Comparison of ENCODE assay signal across 8 cellular contexts in genomic region chr3:43996379-43997301, GRCh38.
DNase-seq lines count a peak whose midpoint lies in the region; ATAC-seq and TF ChIP-seq lines count a peak whose summit lies in the region.

No MANE protein-coding gene starts in this region.

- no peaks in the 10 kb centered on the region for H3K36me3 ChIP-seq in skeletal muscle satellite cell (ENCODE audit: insufficient read depth, low read length)

- peaks cover 38% of the 10 kb centered on the region for H3K4me1 Mint-ChIP-seq in activated naive CD8-positive, alpha-beta T cell (ENCODE audit: low read depth)

- peaks cover 12% of the 10 kb centered on the region for H3K27me3 ChIP-seq in skeletal muscle satellite cell (ENCODE audit: control insufficient read depth, insufficient read depth, low read length)

- H3K36me3 Mint-ChIP-seq in activated naive CD8-positive, alpha-beta T cell, result peaks cover 3% of the 10 kb centered on the region

- no peak overlapping the region for H3K27ac Mint-ChIP-seq in activated naive CD8-positive, alpha-beta T cell

- peaks cover 50% of the 10 kb centered on the region for H3K4me1 ChIP-seq in skeletal muscle satellite cell (ENCODE audit: control insufficient read depth, insufficient read depth, low read length)

- H3K4me3 Mint-ChIP-seq in activated naive CD8-positive, alpha-beta T cell, result peak overlapping the region; percentile 84

- peak; percentile 76 for DNase-seq in NCI-H345 (lab: John Stamatoyannopoulos, UW)
- DNase-seq in NCI-H345 treated with DMSO at 0.1 percent for 48 hours (lab: John Stamatoyannopoulos, UW; ENCODE audit: unreplicated experiment), result no peak
- peak; percentile 11 for DNase-seq in NB4 (ENCODE audit: low read depth)
- DNase-seq in hypothalamus (lab: John Stamatoyannopoulos, UW), result peak in 28 of 51 donors; percentile 17 to 78 (median 42)

- peak overlapping the region; percentile 99 for H3K4me2 ChIP-seq in skeletal muscle satellite cell (ENCODE audit: low read length)

- no peaks in the 10 kb centered on the region for H3K9me3 ChIP-seq in skeletal muscle satellite cell (replicated peaks; ENCODE audit: low read length)

- H3K27me3 Mint-ChIP-seq in activated naive CD8-positive, alpha-beta T cell, result peaks cover 61% of the 10 kb centered on the region

- TF ChIP-seq CTCF in NB4 (IDR thresholded peaks at IDR 0.05; ENCODE audit: low read depth, low read length), result no peak

- no peak overlapping the region for H3K4me3 ChIP-seq in NB4 (ENCODE audit: low read depth, low read length)
- peak overlapping the region; percentile 95 for H3K4me3 ChIP-seq in skeletal muscle satellite cell (ENCODE audit: low read length)

- ATAC-seq in GM18505 (IDR thresholded peaks at IDR 0.05; ENCODE audit: unreplicated experiment), result no peak
- ATAC-seq in HG03045 (IDR thresholded peaks at IDR 0.05; ENCODE audit: unreplicated experiment), result no peak

- TF ChIP-seq POLR2A in NB4 (IDR thresholded peaks at IDR 0.05; ENCODE audit: extremely low read depth, insufficient read length) (no peak), GM18505 (IDR thresholded peaks at IDR 0.05; ENCODE audit: borderline replicate concordance, extremely low read depth, insufficient read depth, insufficient read length) (no peak)

- peaks cover 2% of the 10 kb centered on the region for H3K9me3 Mint-ChIP-seq in activated naive CD8-positive, alpha-beta T cell (ENCODE audit: low read depth)

- peak overlapping the region; percentile 70 for H3K9ac ChIP-seq in skeletal muscle satellite cell (ENCODE audit: low read depth, low read length)
